In genomic region chr6:155115893-155116570, GRCh38 we compare ENCODE assay signal across 20 cellular contexts.
A peak's percentile ranks its signal among the peaks of the same experiment; 100 is the strongest.
DNase-seq lines count a peak whose midpoint lies in the region; ATAC-seq and TF ChIP-seq lines count a peak whose summit lies in the region.
"Had no signal": no experiment of that assay in that cellular context is flagged by ENCODE, and none has a peak within 500 bp of the region (broad histone marks: within the 10 kb centered on the region; RNA-seq: fewer than 3 reads in every experiment).

No MANE protein-coding gene starts in this region.

- no peaks in the 10 kb centered on the region for H3K9me3 ChIP-seq in right atrium auricular region
- H3K9me3 ChIP-seq: prostate gland, spleen had no signal

- H3K27ac ChIP-seq in right atrium auricular region, result no peak overlapping the region
- H3K27ac ChIP-seq: prostate gland, spleen had no signal

- peaks cover 0 to 2% of the 10 kb centered on the region in 2 donors for H3K27me3 Mint-ChIP-seq in natural killer cell treated with Interleukin-12 subunit alpha and Interleukin-12 subunit beta and Interleukin-15 and Interleukin-18, amount 100 ng/mL, for 72 hours
- peaks cover 0 to 10% of the 10 kb centered on the region in 2 donors for H3K27me3 Mint-ChIP-seq in natural killer cell (ENCODE audit: low read depth in 2 of 2)
- H3K27me3 Mint-ChIP-seq in activated T-helper 2 cell treated with anti-CD3 and anti-CD28 coated beads, Interferon-gamma antibody, Interleukin-2, Interleukin-4, amounts not matched to agents 10 μg/mL and 5 μg/mL and 100 μg/mL, durations not matched to agents 14 hours and 24 hours and 36 hours (ENCODE audit: low read depth), result no peaks in the 10 kb centered on the region
- peaks cover 16% of the 10 kb centered on the region for H3K27me3 Mint-ChIP-seq in stimulated activated naive CD8-positive, alpha-beta T cell treated with anti-CD3 and anti-CD28 coated beads, Interleukin-15, amount 100 ng/mL, for 72 hours

- in situ Hi-C loops in KBM-7 (cut with MboI; ENCODE audit: low pct_unique_long_range_greater_than_20kb, low sequenced_read_pairs), result no loop called here

- H3K36me3 ChIP-seq in right atrium auricular region, result no peaks in the 10 kb centered on the region
- H3K36me3 ChIP-seq: prostate gland, spleen had no signal

- H3K4me3 Mint-ChIP-seq in natural killer cell treated with Interleukin-12 subunit alpha and Interleukin-12 subunit beta and Interleukin-15 and Interleukin-18, amount 100 ng/mL, for 72 hours, result peak overlapping the region; percentile 21
- H3K4me3 Mint-ChIP-seq in natural killer cell, result no peak overlapping the region
- no peak overlapping the region for H3K4me3 Mint-ChIP-seq in activated T-helper 2 cell treated with anti-CD3 and anti-CD28 coated beads, Interferon-gamma antibody, Interleukin-2, Interleukin-4, amounts not matched to agents 10 μg/mL and 5 μg/mL and 100 μg/mL, durations not matched to agents 14 hours and 24 hours and 36 hours (ENCODE audit: low read depth)
- peak overlapping the region; percentile 6 to 40 for H3K4me3 Mint-ChIP-seq in stimulated activated naive CD8-positive, alpha-beta T cell treated with anti-CD3 and anti-CD28 coated beads, Interleukin-15, amount 100 ng/mL, for 72 hours
- H3K4me3 Mint-ChIP-seq: naive B cell had no signal

- peak overlapping the region in 1 of 2 donors; percentile 64 for H3K27ac Mint-ChIP-seq in natural killer cell treated with Interleukin-12 subunit alpha and Interleukin-12 subunit beta and Interleukin-15 and Interleukin-18, amount 100 ng/mL, for 72 hours
- H3K27ac Mint-ChIP-seq in natural killer cell, result no peak overlapping the region
- peak overlapping the region; percentile 78 for H3K27ac Mint-ChIP-seq in activated T-helper 2 cell treated with anti-CD3 and anti-CD28 coated beads, Interferon-gamma antibody, Interleukin-2, Interleukin-4, amounts not matched to agents 10 μg/mL and 5 μg/mL and 100 μg/mL, durations not matched to agents 14 hours and 24 hours and 36 hours
- peak overlapping the region in 1 of 2 donors; percentile 80 for H3K27ac Mint-ChIP-seq in stimulated activated naive CD8-positive, alpha-beta T cell treated with anti-CD3 and anti-CD28 coated beads, Interleukin-15, amount 100 ng/mL, for 72 hours
- H3K27ac Mint-ChIP-seq: naive B cell had no signal

- peaks cover 0 to 12% of the 10 kb centered on the region in 2 donors for H3K4me1 Mint-ChIP-seq in natural killer cell treated with Interleukin-12 subunit alpha and Interleukin-12 subunit beta and Interleukin-15 and Interleukin-18, amount 100 ng/mL, for 72 hours (ENCODE audit: low read depth in 2 of 2)
- H3K4me1 Mint-ChIP-seq in natural killer cell, result no peaks in the 10 kb centered on the region
- H3K4me1 Mint-ChIP-seq in activated T-helper 2 cell treated with anti-CD3 and anti-CD28 coated beads, Interferon-gamma antibody, Interleukin-2, Interleukin-4, amounts not matched to agents 10 μg/mL and 5 μg/mL and 100 μg/mL, durations not matched to agents 14 hours and 24 hours and 36 hours (ENCODE audit: low read depth), result peaks cover 33% of the 10 kb centered on the region
- peaks cover 22% of the 10 kb centered on the region for H3K4me1 Mint-ChIP-seq in stimulated activated naive CD8-positive, alpha-beta T cell treated with anti-CD3 and anti-CD28 coated beads, Interleukin-15, amount 100 ng/mL, for 72 hours

- H3K4me1 ChIP-seq in right atrium auricular region, result peaks cover 0 to under 1% of the 10 kb centered on the region in 2 donors
- H3K4me1 ChIP-seq: prostate gland, spleen had no signal

- no peaks in the 10 kb centered on the region for H3K27me3 ChIP-seq in right atrium auricular region

- intact Hi-C loops in natural killer cell (cut with micrococcal nuclease), result no loop called here
- intact Hi-C loops in activated T-helper 2 cell treated with anti-CD3 and anti-CD28 coated beads, Interferon-gamma antibody, Interleukin-2, Interleukin-4, amounts not matched to agents 10 μg/mL and 5 μg/mL and 100 μg/mL, durations not matched to agents 14 hours and 24 hours and 36 hours (cut with micrococcal nuclease), result loop anchor here (1.0 kb wide), 3 partner anchors 8 to 38 kb away; no protein-coding TSS in a partner anchor

- DNase-seq in natural killer cell treated with Interleukin-12 subunit alpha and Interleukin-12 subunit beta and Interleukin-15 and Interleukin-18, amount 100 ng/mL, for 72 hours (ENCODE audit: low spot score), result no peak
- DNase-seq in natural killer cell (no peak), KBM-7 (no peak), right atrium auricular region (ENCODE audit: low spot score) (no peak)
- DNase-seq in activated T-helper 2 cell treated with anti-CD3 and anti-CD28 coated beads, Interferon-gamma antibody, Interleukin-2, Interleukin-4, amounts not matched to agents 10 μg/mL and 5 μg/mL and 100 μg/mL, durations not matched to agents 14 hours and 24 hours and 36 hours (ENCODE audit: low spot score), result no peak
- DNase-seq in stimulated activated naive CD8-positive, alpha-beta T cell treated with anti-CD3 and anti-CD28 coated beads, Interleukin-15, amount 100 ng/mL, for 72 hours, result no peak
- DNase-seq: activated CD4-positive, alpha-beta T cell treated with anti-CD3 and anti-CD28 coated beads for 4 hours; AML-193; anterior cingulate cortex; cerebellar nuclear complex; COR-L47; naive B cell; NCI-H2029 treated with DMSO at 0.1 percent for 48 hours; NCI-H510A; spleen; trophoblast cell had no signal

- H3K9me3 Mint-ChIP-seq in natural killer cell treated with Interleukin-12 subunit alpha and Interleukin-12 subunit beta and Interleukin-15 and Interleukin-18, amount 100 ng/mL, for 72 hours, result no peaks in the 10 kb centered on the region
- H3K9me3 Mint-ChIP-seq in natural killer cell, result no peaks in the 10 kb centered on the region
- no peaks in the 10 kb centered on the region for H3K9me3 Mint-ChIP-seq in activated T-helper 2 cell treated with anti-CD3 and anti-CD28 coated beads, Interferon-gamma antibody, Interleukin-2, Interleukin-4, amounts not matched to agents 10 μg/mL and 5 μg/mL and 100 μg/mL, durations not matched to agents 14 hours and 24 hours and 36 hours
- no peaks in the 10 kb centered on the region for H3K9me3 Mint-ChIP-seq in stimulated activated naive CD8-positive, alpha-beta T cell treated with anti-CD3 and anti-CD28 coated beads, Interleukin-15, amount 100 ng/mL, for 72 hours
- H3K9me3 Mint-ChIP-seq: naive B cell had no signal

- H3K4me3 ChIP-seq in right atrium auricular region, result no peak overlapping the region
- H3K4me3 ChIP-seq: lung, prostate gland, spleen had no signal

- ATAC-seq in natural killer cell treated with Interleukin-12 subunit alpha and Interleukin-12 subunit beta and Interleukin-15 and Interleukin-18, amount 100 ng/mL, for 72 hours, result peak in 1 of 2 donors; percentile 61
- ATAC-seq in natural killer cell (no peak), HG02678 (IDR thresholded peaks at IDR 0.05; ENCODE audit: unreplicated experiment) (peak; percentile 40), GM19395 (IDR thresholded peaks at IDR 0.05; ENCODE audit: unreplicated experiment) (no peak)
- peak; percentile 76 for ATAC-seq in stimulated activated naive CD8-positive, alpha-beta T cell treated with anti-CD3 and anti-CD28 coated beads, Interleukin-15, amount 100 ng/mL, for 72 hours

- TF ChIP-seq CTCF in natural killer cell (IDR thresholded peaks at IDR 0.05), result no peak
- TF ChIP-seq CTCF in right atrium auricular region (IDR thresholded peaks at IDR 0.05), result no peak

- peaks cover 5% of the 10 kb centered on the region for H3K36me3 Mint-ChIP-seq in natural killer cell treated with Interleukin-12 subunit alpha and Interleukin-12 subunit beta and Interleukin-15 and Interleukin-18, amount 100 ng/mL, for 72 hours
- no peaks in the 10 kb centered on the region for H3K36me3 Mint-ChIP-seq in natural killer cell
- H3K36me3 Mint-ChIP-seq in activated T-helper 2 cell treated with anti-CD3 and anti-CD28 coated beads, Interferon-gamma antibody, Interleukin-2, Interleukin-4, amounts not matched to agents 10 μg/mL and 5 μg/mL and 100 μg/mL, durations not matched to agents 14 hours and 24 hours and 36 hours (ENCODE audit: low read depth), result peaks cover 41% of the 10 kb centered on the region
- H3K36me3 Mint-ChIP-seq: naive B cell had no signal

Comparison
In these comparisons a context has a peak if more than half of its experiments do, and no peak if none do; other contexts are left out.
1. H3K4me3 Mint-ChIP-seq: peak in natural killer cell treated with Interleukin-12 subunit alpha and Interleukin-12 subunit beta and Interleukin-15 and Interleukin-18, amount 100 ng/mL, for 72 hours (single experiment) and stimulated activated naive CD8-positive, alpha-beta T cell treated with anti-CD3 and anti-CD28 coated beads, Interleukin-15, amount 100 ng/mL, for 72 hours (2 of 2); none in natural killer cell (single experiment) and activated T-helper 2 cell treated with anti-CD3 and anti-CD28 coated beads, Interferon-gamma antibody, Interleukin-2, Interleukin-4, amounts not matched to agents 10 μg/mL and 5 μg/mL and 100 μg/mL, durations not matched to agents 14 hours and 24 hours and 36 hours (single experiment).
2. ATAC-seq: peak in HG02678 (single experiment) and stimulated activated naive CD8-positive, alpha-beta T cell treated with anti-CD3 and anti-CD28 coated beads, Interleukin-15, amount 100 ng/mL, for 72 hours (single experiment); none in natural killer cell (0 of 3) and GM19395 (single experiment).